Comparison of ENCODE assay signal across 1 cellular context in genomic region chr19:39196860-39197562, GRCh38.
TF ChIP-seq lines count a peak whose summit lies in the region.

Gene NCCRP1 (plus strand): TSS chr19:39196964. CDS start chr19:39196983, 19 bp downstream.

TF ChIP-seq in K562, 482 proteins besides CTCF, POLR2A, EP300 and RAD21 (continued from another document):
- TF ChIP-seq MGA (IDR thresholded peaks at IDR 0.05), result peak; percentile 83
- no peak for TF ChIP-seq ZNF785 (CRISPR knock-in tag; IDR thresholded peaks at IDR 0.05)
- TF ChIP-seq VEZF1 (CRISPR knock-in tag; IDR thresholded peaks at IDR 0.05), result 0 out of 2 replicates have a peak, but pooled peaks have one; percentile 21
- no peak for TF ChIP-seq SAP30 (IDR thresholded peaks at IDR 0.05; ENCODE audit: borderline replicate concordance, insufficient read depth, low read depth, low read length, poor library complexity, severe bottlenecking)
- TF ChIP-seq TGIF2 (CRISPR knock-in tag; IDR thresholded peaks at IDR 0.05), result no peak
- TF ChIP-seq ZNF239 (CRISPR knock-in tag; IDR thresholded peaks at IDR 0.05), result no peak
- no peak for TF ChIP-seq STAT5A (IDR thresholded peaks at IDR 0.05; ENCODE audit: borderline replicate concordance, low read length)
- no peak for TF ChIP-seq JUN (IDR thresholded peaks at IDR 0.05; ENCODE audit: borderline replicate concordance, low read depth, low read length)
- no peak for TF ChIP-seq JUN (CRISPR knock-in tag; IDR thresholded peaks at IDR 0.05; ENCODE audit: borderline replicate concordance)
- no peak for TF ChIP-seq ZNF764 (CRISPR knock-in tag; IDR thresholded peaks at IDR 0.05; ENCODE audit: low read depth)
- peak; percentile 22 for TF ChIP-seq PCBP1 (IDR thresholded peaks at IDR 0.05; ENCODE audit: low read depth, low read length, poor library complexity, severe bottlenecking)
- TF ChIP-seq GABPA (tag; conservative IDR thresholded peaks at IDR 0.05; ENCODE audit: low read depth), result no peak
- no peak for TF ChIP-seq HNRNPK (IDR thresholded peaks at IDR 0.05; ENCODE audit: low read depth, low read length, poor library complexity, severe bottlenecking)
- no peak for TF ChIP-seq HSF4 (CRISPR knock-in tag; IDR thresholded peaks at IDR 0.05; ENCODE audit: borderline replicate concordance)
- no peak for TF ChIP-seq MYBL2 (IDR thresholded peaks at IDR 0.05; ENCODE audit: low read depth)
- no peak for TF ChIP-seq MYBL2 (CRISPR knock-in tag; IDR thresholded peaks at IDR 0.05; ENCODE audit: borderline replicate concordance)
- no peak for TF ChIP-seq KDM2B (CRISPR knock-in tag; IDR thresholded peaks at IDR 0.05)
- peak; percentile 51; the same call in 1 of the 2 replicates for TF ChIP-seq SPI1 (IDR thresholded peaks at IDR 0.05; ENCODE audit: borderline replicate concordance, low read depth, low read length)
- TF ChIP-seq RUNX1 (IDR thresholded peaks at IDR 0.05; ENCODE audit: low read depth), result no peak
- peak; percentile 67 to 71; a peak in 3 of 4 replicates for TF ChIP-seq NRF1 (conservative IDR thresholded peaks at IDR 0.05 in 1 of 2, IDR thresholded peaks at IDR 0.05 in 1 of 2)
- TF ChIP-seq ELF1 (tag; IDR thresholded peaks at IDR 0.05), result no peak
- no peak for TF ChIP-seq BRCA1 (IDR thresholded peaks at IDR 0.05)
- 0 out of 2 replicates have a peak, but pooled peaks have one; percentile 29 for TF ChIP-seq BRCA1 (CRISPR knock-in tag; IDR thresholded peaks at IDR 0.05)
- TF ChIP-seq FUS (optimal IDR thresholded peaks at IDR 0.05; ENCODE audit: low read depth, low read length), result no peak
- no peak for TF ChIP-seq ZNF224 (CRISPR knock-in tag; IDR thresholded peaks at IDR 0.05)
- no peak for TF ChIP-seq ZBTB1 (CRISPR knock-in tag; IDR thresholded peaks at IDR 0.05; ENCODE audit: borderline replicate concordance, low read depth)
- TF ChIP-seq ZNF24 (IDR thresholded peaks at IDR 0.05), result no peak
- no peak for TF ChIP-seq PRPF4 (IDR thresholded peaks at IDR 0.05; ENCODE audit: insufficient read depth, low read depth, low read length, poor library complexity, severe bottlenecking)
- TF ChIP-seq KLF6 (CRISPR knock-in tag; IDR thresholded peaks at IDR 0.05; ENCODE audit: borderline replicate concordance), result no peak
TF ChIP-seq in K562: peak in this region for 25.
